8 cellular contexts compared by ENCODE assay signal in the genomic region with DNA sequence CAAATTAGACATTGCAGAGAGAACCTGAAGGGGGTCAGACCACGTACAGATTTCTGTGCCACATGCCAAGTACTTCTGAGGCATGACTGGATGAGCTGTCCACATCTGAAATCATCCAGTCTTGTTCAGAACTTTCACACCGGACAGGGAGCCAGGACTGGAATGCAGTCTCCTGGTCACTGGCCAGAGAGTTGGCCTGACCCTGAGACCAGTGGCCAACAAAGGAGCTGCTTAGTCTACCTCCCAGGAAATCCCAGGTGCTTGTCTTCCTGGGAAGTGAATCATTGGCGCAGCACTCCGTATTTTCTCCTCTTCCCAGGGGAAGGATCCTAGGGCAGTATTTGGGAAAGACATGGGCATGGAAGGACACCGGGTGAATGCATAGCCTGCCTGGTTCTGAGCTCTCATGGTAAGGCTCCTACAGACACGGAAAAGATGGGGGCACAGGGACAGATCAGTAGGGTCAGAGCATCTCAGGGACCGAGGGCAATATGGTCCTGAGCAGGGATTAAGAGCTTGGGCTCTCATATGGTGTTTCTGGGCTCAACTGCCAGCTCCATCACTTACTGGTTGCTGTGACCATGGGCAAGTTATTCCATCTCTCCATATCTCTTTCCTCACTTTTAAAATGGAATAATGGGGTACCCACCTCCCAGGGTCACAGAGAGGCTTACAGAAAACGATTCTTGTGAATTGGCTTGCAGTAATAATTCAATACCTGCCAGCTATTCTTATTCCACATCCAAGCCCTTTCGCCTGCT. TPM values are rescaled to one million over a fixed set of nuclear protein-coding genes. Genes with fewer than 3 reads are reported as not detected.
A peak's percentile ranks its signal among the peaks of the same experiment; 100 is the strongest.
DNase-seq lines count a peak whose midpoint lies in the region; ATAC-seq and TF ChIP-seq lines count a peak whose summit lies in the region.

No MANE protein-coding gene starts in this region.

- H3K27ac ChIP-seq in ascending aorta (no peak overlapping the region), upper lobe of left lung (peak overlapping the region in 2 of 4 donors; percentile 92 to 93)

- H3K4me3 ChIP-seq in AG09309 (ENCODE audit: control insufficient read depth, low read depth, low read length) (peak overlapping the region; percentile 86), ascending aorta (peak overlapping the region; percentile 74 to 84), upper lobe of left lung (peak overlapping the region in 3 of 4 donors; percentile 73 to 75 (median 74))

- H3K27me3 ChIP-seq in ascending aorta (no peaks in the 10 kb centered on the region), upper lobe of left lung (no peaks in the 10 kb centered on the region)

- intact Hi-C loops in ascending aorta (cut with DNase I): loop anchor here (1.0 kb wide), 1 partner anchor 116 kb away; the partner anchor contains the start of gene CHUK

- H3K36me3 ChIP-seq in ascending aorta (no peaks in the 10 kb centered on the region), upper lobe of left lung (peaks cover 0 to 8% (median 0%) of the 10 kb centered on the region in 4 donors)

- TF ChIP-seq CTCF in AG09309 (IDR thresholded peaks at IDR 0.05; ENCODE audit: control insufficient read depth, insufficient read depth, low read depth, low read length, missing control alignments) (no peak), ascending aorta (IDR thresholded peaks at IDR 0.05) (no peak), upper lobe of left lung (IDR thresholded peaks at IDR 0.05) (no peak)

- no peak for ATAC-seq in upper lobe of left lung (ENCODE audit: low FRiP score in 2 of 2)

- no peak for TF ChIP-seq POLR2A in upper lobe of left lung (IDR thresholded peaks at IDR 0.05)

- H3K9me3 ChIP-seq in ascending aorta (no peaks in the 10 kb centered on the region), upper lobe of left lung (no peaks in the 10 kb centered on the region)

- H3K4me1 ChIP-seq in ascending aorta: peaks cover 0 to 4% of the 10 kb centered on the region in 2 donors
- H3K4me1 ChIP-seq in upper lobe of left lung: peaks cover 14 to 40% (median 16%) of the 10 kb centered on the region in 4 donors

- no peak for TF ChIP-seq EP300 in upper lobe of left lung (IDR thresholded peaks at IDR 0.05)

- DNase-seq in AG09309 (ENCODE audit: low read depth): no peak
- DNase-seq in HT-29 (ENCODE audit: low spot score): peak; percentile 32
- no peak for DNase-seq in ascending aorta (ENCODE audit: low spot score in 2 of 2)
- peak; percentile 22 for DNase-seq in left kidney (ENCODE audit: low read depth, low spot score)
- DNase-seq in upper lobe of left lung: peak in 1 of 2 donors; percentile 52
- DNase-seq in NCI-H1105 treated with DMSO at 0.1 percent for 48 hours (lab: John Stamatoyannopoulos, UW): no peak
- no peak for DNase-seq in Kasumi-1 (lab: John Stamatoyannopoulos, UW)
- no peak for DNase-seq in NOMO-1 treated with DMSO at 0.1 percent for 48 hours (lab: John Stamatoyannopoulos, UW; ENCODE audit: unreplicated experiment)

- WGBS in upper lobe of left lung, 2 donors: 62 to 66% methylated on average over 9 of the region's 9 CpGs

RNA-seq across cellular contexts. Expression of gene SCD, which starts 1.3 kb away (rescaled TPM):
- total RNA-seq in HT-29 (2014; rRNA removed; shearing (Covaris generic)): 253 and 267 TPM in 2 replicates
- 2.9 TPM for total RNA-seq in ascending aorta
- total RNA-seq in upper lobe of left lung: 100 to 1,000 TPM; 108 to 464 (median 251) TPM

RNA-seq across cellular contexts. Expression of gene PKD2L1, which starts 15.7 kb away (rescaled TPM):
- total RNA-seq in HT-29 (2014; rRNA removed; shearing (Covaris generic)): 0.21 TPM in 1 of 2 replicates, not detected in the other
- total RNA-seq in ascending aorta: not detected
- total RNA-seq in upper lobe of left lung: 1 to 10 TPM in 5 of 6 donors, under 1 TPM in 1; 0.61 to 8.4 (median 2.0) TPM

RNA-seq across cellular contexts. Expression of gene BLOC1S2, which starts 59.3 kb away (rescaled TPM):
- total RNA-seq in HT-29 (2014; rRNA removed; shearing (Covaris generic)): 24.5 and 37.6 TPM in 2 replicates
- total RNA-seq in ascending aorta (21.4 TPM), upper lobe of left lung (10 to 100 TPM; 25.1 to 51.2 (median 38.5) TPM)

Comparison
In these comparisons a context has a peak if more than half of its experiments do, and no peak if none do; other contexts are left out.
1. DNase-seq: peak in HT-29 (single experiment) and left kidney (single experiment); none in AG09309 (single experiment), ascending aorta (0 of 2), NCI-H1105 treated with DMSO at 0.1 percent for 48 hours (single experiment), Kasumi-1 (0 of 2) and NOMO-1 treated with DMSO at 0.1 percent for 48 hours (single experiment).
2. RNA of gene SCD, which starts 1.3 kb away (total RNA-seq): 108 to 464 TPM in upper lobe of left lung and 253 to 267 TPM in HT-29; 2.9 TPM in ascending aorta (single experiment); every median in the first group is over 10 times any median in the second.
3. Peak in every context shown above with its lines, with median percentiles within 50 percentile points of each other: H3K4me3 ChIP-seq.